In the genomic region with DNA sequence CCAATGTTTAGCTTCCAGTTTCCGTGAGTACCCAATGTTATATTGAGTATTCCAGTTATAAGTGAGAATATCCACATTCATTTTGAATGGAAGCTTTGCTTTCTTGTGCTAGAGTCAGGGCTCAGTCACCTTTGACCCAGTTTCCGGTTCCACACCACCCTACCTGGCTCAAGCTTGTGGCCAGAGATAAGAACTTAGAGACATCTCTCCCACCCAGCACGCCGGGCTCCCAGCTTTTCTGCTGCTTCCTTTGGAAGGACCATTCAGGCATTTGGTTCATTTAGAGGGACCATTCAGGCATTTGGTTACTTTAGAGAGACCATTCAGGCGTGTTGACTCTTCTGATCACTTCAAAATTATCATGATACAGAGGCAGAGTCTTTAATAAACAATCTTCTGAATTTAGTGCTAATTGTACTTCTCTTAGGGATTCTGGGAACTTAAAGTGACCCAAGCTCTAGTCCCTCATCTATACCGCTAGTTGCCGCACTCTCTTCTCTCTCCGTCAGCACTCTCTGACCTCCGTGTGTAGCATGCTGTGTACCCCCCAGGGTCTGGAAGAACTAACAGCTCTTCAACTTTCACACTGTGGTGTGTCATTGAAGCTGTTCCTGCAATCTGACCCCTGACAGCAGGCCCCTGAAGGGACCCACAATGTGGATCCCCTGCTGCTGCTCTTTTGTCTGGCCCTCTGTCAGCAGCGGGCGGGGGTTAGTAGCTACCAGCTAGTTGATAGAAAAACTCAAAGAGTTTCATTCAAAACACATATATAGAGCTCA, we compare ENCODE assay signal across 26 cellular contexts.
DNase-seq lines count a peak whose midpoint lies in the region; ATAC-seq and TF ChIP-seq lines count a peak whose summit lies in the region.
"Had no signal": no experiment of that assay in that cellular context is flagged by ENCODE, and none has a peak within 500 bp of the region (broad histone marks: within the 10 kb centered on the region; RNA-seq: fewer than 3 reads in every experiment).

No MANE protein-coding gene starts in this region.

- H3K4me3 ChIP-seq in H7 (ENCODE audit: insufficient read depth, low read depth, low read length), result peak overlapping the region; percentile 14; the same call in 1 of the 2 replicates
- H3K4me3 ChIP-seq in neural progenitor cell, result no peak overlapping the region
- H3K4me3 ChIP-seq: Peyer's patch, suprapubic skin, uterus had no signal

- no peak overlapping the region for H3K4me3 Mint-ChIP-seq in neural progenitor cell
- H3K4me3 Mint-ChIP-seq: activated T-cell treated with anti-CD3 and anti-CD28 coated beads, Interleukin-2, amount 50 U/mL, for 24 hours; stimulated activated naive B cell treated with anti-CD40 and anti-IgM and Interleukin-4, amounts not matched to agents 10 μg/mL and 1 μg/mL and 100 μg/mL, for 72 hours; T-helper 1 cell treated with Interleukin-12 subunit alpha and Interleukin-12 subunit beta and Interleukin-4 antibody, amounts not matched to agents 30 μg/mL and 1 μg/mL, for 36 hours had no signal

- no peaks in the 10 kb centered on the region for H4K20me1 ChIP-seq in neural progenitor cell (ENCODE audit: low read depth)

- H3K9ac ChIP-seq in neural progenitor cell, result no peak overlapping the region

- peak; percentile 44 for TF ChIP-seq CTCF in neural progenitor cell (IDR thresholded peaks at IDR 0.05)

- H2AFZ ChIP-seq in neural progenitor cell (replicated peaks), result peak overlapping the region; percentile 36

- H3K9me3 Mint-ChIP-seq in neural progenitor cell, result no peaks in the 10 kb centered on the region
- H3K9me3 Mint-ChIP-seq: activated T-cell treated with anti-CD3 and anti-CD28 coated beads, Interleukin-2, amount 50 U/mL, for 24 hours; brain; stimulated activated naive B cell treated with anti-CD40 and anti-IgM and Interleukin-4, amounts not matched to agents 10 μg/mL and 1 μg/mL and 100 μg/mL, for 72 hours had no signal

- peaks cover 14% of the 10 kb centered on the region for H3K4me1 ChIP-seq in neural progenitor cell
- H3K4me1 ChIP-seq: Peyer's patch, suprapubic skin, uterus had no signal

- ATAC-seq in esophagus mucosa, result no peak
- ATAC-seq: stimulated activated naive B cell treated with anti-CD40 and anti-IgM and Interleukin-4, amounts not matched to agents 10 μg/mL and 1 μg/mL and 100 μg/mL, for 72 hours had no signal

- H3K9me3 ChIP-seq in neural progenitor cell (ENCODE audit: low read depth), result no peaks in the 10 kb centered on the region
- H3K9me3 ChIP-seq: Peyer's patch, suprapubic skin, uterus had no signal

- no peak overlapping the region for H3K27ac ChIP-seq in neural progenitor cell
- H3K27ac ChIP-seq: HL-60, Peyer's patch, suprapubic skin, uterus had no signal

- peaks cover 13% of the 10 kb centered on the region for H3K4me1 Mint-ChIP-seq in neural progenitor cell
- H3K4me1 Mint-ChIP-seq: stimulated activated naive B cell treated with anti-CD40 and anti-IgM and Interleukin-4, amounts not matched to agents 10 μg/mL and 1 μg/mL and 100 μg/mL, for 72 hours had no signal

- H3K36me3 ChIP-seq in H7 (replicated peaks; ENCODE audit: control insufficient read depth, insufficient read depth, low read length), result no peaks in the 10 kb centered on the region
- no peaks in the 10 kb centered on the region for H3K36me3 ChIP-seq in neural progenitor cell
- H3K36me3 ChIP-seq: Peyer's patch, suprapubic skin, uterus had no signal

- no peaks in the 10 kb centered on the region for H3K36me3 Mint-ChIP-seq in neural progenitor cell
- H3K36me3 Mint-ChIP-seq: brain; stimulated activated naive B cell treated with anti-CD40 and anti-IgM and Interleukin-4, amounts not matched to agents 10 μg/mL and 1 μg/mL and 100 μg/mL, for 72 hours had no signal

- no peaks in the 10 kb centered on the region for H3K79me2 ChIP-seq in neural progenitor cell (ENCODE audit: low read depth)

- intact Hi-C loops in head of caudate nucleus (cut with DNase I), result no loop called here

- H3K27me3 ChIP-seq in H7 (ENCODE audit: control insufficient read depth, insufficient read depth, low read length), result no peaks in the 10 kb centered on the region
- H3K27me3 ChIP-seq in neural progenitor cell, result no peaks in the 10 kb centered on the region
- H3K27me3 ChIP-seq: Peyer's patch, suprapubic skin, uterus had no signal

- DNase-seq in H7 (peak; percentile 56), NCI-H2107 treated with DMSO at 0.1 percent for 48 hours (lab: John Stamatoyannopoulos, UW; ENCODE audit: unreplicated experiment) (peak; percentile 57), iPS DF 4.7 (ENCODE audit: extremely low read depth, low spot score) (peak; percentile 25), neural progenitor cell (ENCODE audit: low spot score) (peak; percentile 89), head of caudate nucleus (no peak), AG20443 (ENCODE audit: low spot score) (no peak)
- DNase-seq: activated CD4-positive, alpha-beta T cell treated with anti-CD3 and anti-CD28 coated beads for 4 hours; activated T-cell treated with anti-CD3 and anti-CD28 coated beads, Interleukin-2, amount 50 U/mL, for 24 hours; C1 segment of cervical spinal cord; DMS79 treated with DMSO at 0.1 percent for 48 hours; HCEC 1CT; hippocampal formation; IMR-90; NCI-H1092; NCI-H2029; occipital lobe; Peyer's patch; stimulated activated CD4-positive, alpha-beta T cell treated with anti-CD3 and anti-CD28 coated beads, Interleukin-12 subunit alpha, Interleukin-12 subunit beta, amount 100 ng/mL, for 4 hours; stimulated activated CD4-positive, alpha-beta T cell treated with anti-CD3 and anti-CD28 coated beads, Interleukin-4, amount 100 ng/mL, for 24 hours; stimulated activated naive B cell treated with anti-CD40 and anti-IgM and Interleukin-4, amounts not matched to agents 10 μg/mL and 1 μg/mL and 100 μg/mL, for 72 hours; uterus had no signal

- peak overlapping the region; percentile 65 for H3K4me2 ChIP-seq in neural progenitor cell

- H3K27me3 Mint-ChIP-seq in neural progenitor cell (ENCODE audit: insufficient read depth, low read depth), result peaks cover 2% of the 10 kb centered on the region
- H3K27me3 Mint-ChIP-seq: activated T-cell treated with anti-CD3 and anti-CD28 coated beads, Interleukin-2, amount 50 U/mL, for 24 hours; brain; stimulated activated naive B cell treated with anti-CD40 and anti-IgM and Interleukin-4, amounts not matched to agents 10 μg/mL and 1 μg/mL and 100 μg/mL, for 72 hours had no signal

- H3K27ac Mint-ChIP-seq in neural progenitor cell, result peak overlapping the region; percentile 7
- H3K27ac Mint-ChIP-seq: activated T-cell treated with anti-CD3 and anti-CD28 coated beads, Interleukin-2, amount 50 U/mL, for 24 hours; stimulated activated naive B cell treated with anti-CD40 and anti-IgM and Interleukin-4, amounts not matched to agents 10 μg/mL and 1 μg/mL and 100 μg/mL, for 72 hours; T-helper 1 cell treated with Interleukin-12 subunit alpha and Interleukin-12 subunit beta and Interleukin-4 antibody, amounts not matched to agents 30 μg/mL and 1 μg/mL, for 36 hours had no signal

- H3F3A ChIP-seq in neural progenitor cell (ENCODE audit: low read depth), result peaks cover 8% of the 10 kb centered on the region

Comparison
In these comparisons a context has a peak if more than half of its experiments do, and no peak if none do; other contexts are left out.
1. DNase-seq: peak in H7 (single experiment), NCI-H2107 treated with DMSO at 0.1 percent for 48 hours (single experiment), iPS DF 4.7 (single experiment) and neural progenitor cell (single experiment); none in head of caudate nucleus (0 of 42) and AG20443 (single experiment).